ENCODE assay signal across 8 cellular contexts in genomic region chr5:115841382-115842088, GRCh38. TPM values are rescaled to one million over a fixed set of nuclear protein-coding genes. Genes with fewer than 3 reads are reported as not detected.
DNase-seq lines count a peak whose midpoint lies in the region; ATAC-seq and TF ChIP-seq lines count a peak whose summit lies in the region.

TSS of gene AP3S1 (plus strand) at chr5:115841935. CDS start at chr5:115842038, 103 bp downstream.
TSS of gene ATG12 (minus strand) at chr5:115841565. CDS start at chr5:115841552, 13 bp downstream.

- H3K4me1 ChIP-seq in smooth muscle cell (ENCODE audit: low read depth) = peaks cover 15% of the 10 kb centered on the region

- no peaks in the 10 kb centered on the region for H3K27me3 ChIP-seq in smooth muscle cell (ENCODE audit: low read depth)

- H3K27ac Mint-ChIP-seq in activated B cell treated with CpG ODN at 0.5 μM for 24 hours = peak within 1 kb of the TSS; percentile 100

- H3K4me3 Mint-ChIP-seq in activated B cell treated with CpG ODN at 0.5 μM for 24 hours = peak within 1 kb of the TSS; percentile 98

- peak within 1 kb of the TSS; percentile 92 for H3K9ac ChIP-seq in smooth muscle cell (ENCODE audit: low read depth)

- H3K27ac ChIP-seq in smooth muscle cell (ENCODE audit: low read depth) = peak within 1 kb of the TSS; percentile 87

- DNase-seq in AG09319 (ENCODE audit: extremely low read depth, low read depth) (peak; percentile 67), NCI-H345 (lab: John Stamatoyannopoulos, UW) (peak; percentile 91), activated B cell treated with CpG ODN at 0.5 μM for 24 hours (peak; percentile 96), cardiac fibroblast (ENCODE audit: low read depth in 2 of 2) (peak; percentile 92 to 94), iPS-NIHi7 (ENCODE audit: extremely low spot score) (peak; percentile 89), smooth muscle cell (lab: John Stamatoyannopoulos, UW; ENCODE audit: unreplicated experiment) (peak; percentile 70)

- peaks cover 81% of the 10 kb centered on the region for H4K20me1 ChIP-seq in smooth muscle cell (ENCODE audit: low read depth)

- peaks cover 23% of the 10 kb centered on the region for H3K36me3 Mint-ChIP-seq in activated B cell treated with CpG ODN at 0.5 μM for 24 hours (ENCODE audit: low read depth)

- peak within 1 kb of the TSS; percentile 80 to 92 for H3K4me3 ChIP-seq in cardiac fibroblast (replicated peaks in 1 of 2; ENCODE audit: low read depth in 2 of 2, low read length in 2 of 2)
- peak within 1 kb of the TSS; percentile 96 for H3K4me3 ChIP-seq in smooth muscle cell

- peaks cover 67% of the 10 kb centered on the region for H3K4me1 Mint-ChIP-seq in activated B cell treated with CpG ODN at 0.5 μM for 24 hours

- no peaks in the 10 kb centered on the region for H3F3A ChIP-seq in smooth muscle cell (ENCODE audit: low read depth)

- H2AFZ ChIP-seq in smooth muscle cell (ENCODE audit: low read depth) = peak within 1 kb of the TSS; percentile 84

- H3K9me3 ChIP-seq in smooth muscle cell (replicated peaks; ENCODE audit: low read depth) = no peaks in the 10 kb centered on the region

- intact Hi-C loops in activated B cell treated with CpG ODN at 0.5 μM for 24 hours (cut with micrococcal nuclease) = loop anchor here (1.0 to 5.0 kb wide), 10 partner anchors 215 to 736 kb away; partner anchors contain the start of genes CCDC112, COMMD10, FEM1C and PGGT1B

- H3K27me3 Mint-ChIP-seq in activated B cell treated with CpG ODN at 0.5 μM for 24 hours = no peaks in the 10 kb centered on the region

- H3K36me3 ChIP-seq in smooth muscle cell (ENCODE audit: low read depth) = peaks cover 4% of the 10 kb centered on the region

- 4% methylated on average over 46 of the region's 65 CpGs for WGBS in smooth muscle cell (ENCODE audit: low lambda C conversion rate)

- peak; percentile 70 for ATAC-seq in GM19025 (IDR thresholded peaks at IDR 0.05; ENCODE audit: low read depth, unreplicated experiment)
- ATAC-seq in HG03280 (IDR thresholded peaks at IDR 0.05; ENCODE audit: unreplicated experiment) = peak; percentile 89
- ATAC-seq in activated B cell treated with CpG ODN at 0.5 μM for 24 hours (ENCODE audit: low read depth) = peak; percentile 81

- peaks cover 95% of the 10 kb centered on the region for H3K79me2 ChIP-seq in smooth muscle cell (ENCODE audit: low read depth)

- CTCF ChIA-PET in activated B cell treated with CpG ODN at 0.5 μM for 24 hours (lab: Charles Lee) = interaction anchor here (0.7 to 2.7 kb wide), 3 partner anchors 10 to 532 kb away, joined by 3 to 15 read pairs (median 6); no protein-coding TSS in a partner anchor

- POLR2A ChIA-PET in activated B cell treated with CpG ODN at 0.5 μM for 24 hours (lab: Charles Lee) = interaction anchor here (0.6 to 2.5 kb wide), 10 partner anchors 10 to 579 kb away, joined by 3 to 14 read pairs (median 7); partner anchors contain the start of genes COMMD10, FEM1C, PGGT1B and TICAM2

- no peaks in the 10 kb centered on the region for H3K9me3 Mint-ChIP-seq in activated B cell treated with CpG ODN at 0.5 μM for 24 hours

- no peak for TF ChIP-seq CTCF in AG09319 (IDR thresholded peaks at IDR 0.05; ENCODE audit: low read depth, low read length)
- no peak for TF ChIP-seq CTCF in activated B cell treated with CpG ODN at 0.5 μM for 24 hours (IDR thresholded peaks at IDR 0.05)
- no peak for TF ChIP-seq CTCF in cardiac fibroblast (IDR thresholded peaks at IDR 0.05; ENCODE audit: low read depth, low read length)
- TF ChIP-seq CTCF in smooth muscle cell (IDR thresholded peaks at IDR 0.05; ENCODE audit: borderline replicate concordance, insufficient read depth, poor library complexity, severe bottlenecking) = no peak

- peak within 1 kb of the TSS; percentile 85 for H3K4me2 ChIP-seq in smooth muscle cell

RNA-seq across cellular contexts. Expression of gene AP3S1, which starts in this region (rescaled TPM):
- 41.5 and 43.2 TPM in 2 replicates for total RNA-seq in activated B cell treated with CpG ODN at 0.5 μM for 24 hours
- total RNA-seq in smooth muscle cell = 130 and 224 TPM in 2 replicates
- polyA plus RNA-seq in smooth muscle cell = 180 and 191 TPM in 2 replicates

RNA-seq across cellular contexts. Expression of gene ATG12, which starts in this region (rescaled TPM):
- 54.8 and 73.9 TPM in 2 replicates for total RNA-seq in activated B cell treated with CpG ODN at 0.5 μM for 24 hours
- 58.6 and 106 TPM in 2 replicates for total RNA-seq in smooth muscle cell
- polyA plus RNA-seq in smooth muscle cell = 128 and 139 TPM in 2 replicates

Comparison
In these comparisons a context has a peak if more than half of its experiments do, and no peak if none do; other contexts are left out.
1. Peak in every context shown above with its lines: DNase-seq, ATAC-seq, H3K4me3 ChIP-seq and H3K27ac ChIP-seq.